In genomic region chr13:113616281-113616906, GRCh38 we compare ENCODE assay signal across 1 cellular context.
TF ChIP-seq lines count a peak whose summit lies in the region.

No MANE protein-coding gene starts in this region.

TF ChIP-seq in H1, 55 proteins besides CTCF, POLR2A, EP300 and RAD21:
- TF ChIP-seq CHD7 (IDR thresholded peaks at IDR 0.05; ENCODE audit: insufficient replicate concordance, low read length) (no peak), JUN (IDR thresholded peaks at IDR 0.05; ENCODE audit: low read depth, low read length) (no peak), POLR2AphosphoS5 (IDR thresholded peaks at IDR 0.05; ENCODE audit: low read depth, low read length) (no peak), NRF1 (IDR thresholded peaks at IDR 0.05; ENCODE audit: low read depth, low read length) (no peak), SAP30 (IDR thresholded peaks at IDR 0.05; ENCODE audit: insufficient read depth, insufficient replicate concordance, low read length) (no peak), GABPA (IDR thresholded peaks at IDR 0.05; ENCODE audit: borderline replicate concordance, insufficient read depth, low read length) (no peak), BACH1 (IDR thresholded peaks at IDR 0.05; ENCODE audit: low read length) (no peak), HDAC2 (IDR thresholded peaks at IDR 0.05; ENCODE audit: borderline replicate concordance in 1 of 2, low read depth in 2 of 2, low read length in 2 of 2) (no peak), USF2 (IDR thresholded peaks at IDR 0.05; ENCODE audit: low read length) (no peak), CHD1 (IDR thresholded peaks at IDR 0.05; ENCODE audit: low read depth, low read length) (no peak), RBBP5 (IDR thresholded peaks at IDR 0.05; ENCODE audit: borderline replicate concordance, low read depth, low read length) (no peak)
